1 cellular context compared by ENCODE assay signal in the genomic region with DNA sequence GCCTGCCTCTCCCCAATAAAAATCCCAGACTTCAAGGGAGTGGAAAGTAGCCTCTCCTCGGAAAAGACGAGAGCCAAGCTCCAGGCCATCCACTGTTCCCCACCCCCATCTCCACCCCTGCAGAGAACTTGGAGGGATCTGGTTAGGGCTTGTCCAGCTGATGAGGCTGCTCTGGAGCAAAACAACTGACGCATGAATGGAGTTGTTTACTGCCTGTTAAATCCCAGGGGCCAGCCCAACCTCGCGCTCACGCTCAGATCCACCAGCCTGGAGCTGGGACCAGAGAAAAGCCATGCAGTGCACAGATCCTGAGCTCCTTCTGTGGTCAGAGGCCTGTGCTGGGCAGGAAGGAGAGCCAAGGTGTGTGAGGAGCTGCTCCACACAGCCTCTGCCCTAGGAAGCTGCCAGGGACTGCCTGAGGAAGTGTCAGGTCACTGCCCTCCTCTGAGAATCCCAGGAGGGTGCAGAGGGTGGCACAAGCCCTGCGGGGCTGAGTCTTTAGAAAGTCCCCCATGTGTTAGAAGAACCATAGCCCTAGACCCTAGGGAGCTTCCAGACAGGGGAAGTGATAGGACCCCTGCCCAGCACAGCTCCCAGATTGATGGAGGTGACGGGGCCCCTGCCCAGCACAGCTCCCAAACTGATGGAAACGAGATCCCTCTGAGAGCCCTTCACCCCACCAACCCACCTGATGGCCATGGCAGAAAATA.
TF ChIP-seq lines count a peak whose summit lies in the region.

No MANE protein-coding gene starts in this region.

TF ChIP-seq in HEK293, 187 proteins besides CTCF, POLR2A, EP300 and RAD21 (continued from another document):
- TF ChIP-seq, protein P1, sequence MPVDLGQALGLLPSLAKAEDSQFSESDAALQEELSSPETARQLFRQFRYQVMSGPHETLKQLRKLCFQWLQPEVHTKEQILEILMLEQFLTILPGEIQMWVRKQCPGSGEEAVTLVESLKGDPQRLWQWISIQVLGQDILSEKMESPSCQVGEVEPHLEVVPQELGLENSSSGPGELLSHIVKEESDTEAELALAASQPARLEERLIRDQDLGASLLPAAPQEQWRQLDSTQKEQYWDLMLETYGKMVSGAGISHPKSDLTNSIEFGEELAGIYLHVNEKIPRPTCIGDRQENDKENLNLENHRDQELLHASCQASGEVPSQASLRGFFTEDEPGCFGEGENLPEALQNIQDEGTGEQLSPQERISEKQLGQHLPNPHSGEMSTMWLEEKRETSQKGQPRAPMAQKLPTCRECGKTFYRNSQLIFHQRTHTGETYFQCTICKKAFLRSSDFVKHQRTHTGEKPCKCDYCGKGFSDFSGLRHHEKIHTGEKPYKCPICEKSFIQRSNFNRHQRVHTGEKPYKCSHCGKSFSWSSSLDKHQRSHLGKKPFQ (tag by site-specific recombination; IDR thresholded peaks at IDR 0.05) = no peak
- TF ChIP-seq ZNF214 (tag by site-specific recombination; IDR thresholded peaks at IDR 0.05; ENCODE audit: borderline replicate concordance) (no peak), ZIC2 (tag by site-specific recombination; IDR thresholded peaks at IDR 0.05) (peak; percentile 80), ZFP69B (tag by site-specific recombination; IDR thresholded peaks at IDR 0.05) (no peak), SALL2 (tag by site-specific recombination; IDR thresholded peaks at IDR 0.05; ENCODE audit: borderline replicate concordance) (no peak), ZNF169 (tag by site-specific recombination; IDR thresholded peaks at IDR 0.05) (no peak), WT1 (tag by site-specific recombination; IDR thresholded peaks at IDR 0.05) (peak; percentile 58), EGR2 (tag by site-specific recombination; IDR thresholded peaks at IDR 0.05; ENCODE audit: low read depth) (no peak), ZNF677 (tag by site-specific recombination; IDR thresholded peaks at IDR 0.05) (no peak), ZNF155 (tag by site-specific recombination; IDR thresholded peaks at IDR 0.05) (no peak)
- TF ChIP-seq, protein P2, sequence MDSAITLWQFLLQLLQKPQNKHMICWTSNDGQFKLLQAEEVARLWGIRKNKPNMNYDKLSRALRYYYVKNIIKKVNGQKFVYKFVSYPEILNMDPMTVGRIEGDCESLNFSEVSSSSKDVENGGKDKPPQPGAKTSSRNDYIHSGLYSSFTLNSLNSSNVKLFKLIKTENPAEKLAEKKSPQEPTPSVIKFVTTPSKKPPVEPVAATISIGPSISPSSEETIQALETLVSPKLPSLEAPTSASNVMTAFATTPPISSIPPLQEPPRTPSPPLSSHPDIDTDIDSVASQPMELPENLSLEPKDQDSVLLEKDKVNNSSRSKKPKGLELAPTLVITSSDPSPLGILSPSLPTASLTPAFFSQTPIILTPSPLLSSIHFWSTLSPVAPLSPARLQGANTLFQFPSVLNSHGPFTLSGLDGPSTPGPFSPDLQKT (IDR thresholded peaks at IDR 0.05; ENCODE audit: borderline replicate concordance, low read depth, low read length) = no peak
- TF ChIP-seq, protein P3, sequence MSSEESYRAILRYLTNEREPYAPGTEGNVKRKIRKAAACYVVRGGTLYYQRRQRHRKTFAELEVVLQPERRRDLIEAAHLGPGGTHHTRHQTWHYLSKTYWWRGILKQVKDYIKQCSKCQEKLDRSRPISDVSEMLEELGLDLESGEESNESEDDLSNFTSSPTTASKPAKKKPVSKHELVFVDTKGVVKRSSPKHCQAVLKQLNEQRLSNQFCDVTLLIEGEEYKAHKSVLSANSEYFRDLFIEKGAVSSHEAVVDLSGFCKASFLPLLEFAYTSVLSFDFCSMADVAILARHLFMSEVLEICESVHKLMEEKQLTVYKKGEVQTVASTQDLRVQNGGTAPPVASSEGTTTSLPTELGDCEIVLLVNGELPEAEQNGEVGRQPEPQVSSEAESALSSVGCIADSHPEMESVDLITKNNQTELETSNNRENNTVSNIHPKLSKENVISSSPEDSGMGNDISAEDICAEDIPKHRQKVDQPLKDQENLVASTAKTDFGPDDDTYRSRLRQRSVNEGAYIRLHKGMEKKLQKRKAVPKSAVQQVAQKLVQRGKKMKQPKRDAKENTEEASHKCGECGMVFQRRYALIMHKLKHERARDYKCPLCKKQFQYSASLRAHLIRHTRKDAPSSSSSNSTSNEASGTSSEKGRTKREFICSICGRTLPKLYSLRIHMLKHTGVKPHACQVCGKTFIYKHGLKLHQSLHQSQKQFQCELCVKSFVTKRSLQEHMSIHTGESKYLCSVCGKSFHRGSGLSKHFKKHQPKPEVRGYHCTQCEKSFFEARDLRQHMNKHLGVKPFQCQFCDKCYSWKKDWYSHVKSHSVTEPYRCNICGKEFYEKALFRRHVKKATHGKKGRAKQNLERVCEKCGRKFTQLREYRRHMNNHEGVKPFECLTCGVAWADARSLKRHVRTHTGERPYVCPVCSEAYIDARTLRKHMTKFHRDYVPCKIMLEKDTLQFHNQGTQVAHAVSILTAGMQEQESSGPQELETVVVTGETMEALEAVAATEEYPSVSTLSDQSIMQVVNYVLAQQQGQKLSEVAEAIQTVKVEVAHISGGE (tag by site-specific recombination; conservative IDR thresholded peaks at IDR 0.05; ENCODE audit: low read depth) = no peak
- TF ChIP-seq, protein P4, sequence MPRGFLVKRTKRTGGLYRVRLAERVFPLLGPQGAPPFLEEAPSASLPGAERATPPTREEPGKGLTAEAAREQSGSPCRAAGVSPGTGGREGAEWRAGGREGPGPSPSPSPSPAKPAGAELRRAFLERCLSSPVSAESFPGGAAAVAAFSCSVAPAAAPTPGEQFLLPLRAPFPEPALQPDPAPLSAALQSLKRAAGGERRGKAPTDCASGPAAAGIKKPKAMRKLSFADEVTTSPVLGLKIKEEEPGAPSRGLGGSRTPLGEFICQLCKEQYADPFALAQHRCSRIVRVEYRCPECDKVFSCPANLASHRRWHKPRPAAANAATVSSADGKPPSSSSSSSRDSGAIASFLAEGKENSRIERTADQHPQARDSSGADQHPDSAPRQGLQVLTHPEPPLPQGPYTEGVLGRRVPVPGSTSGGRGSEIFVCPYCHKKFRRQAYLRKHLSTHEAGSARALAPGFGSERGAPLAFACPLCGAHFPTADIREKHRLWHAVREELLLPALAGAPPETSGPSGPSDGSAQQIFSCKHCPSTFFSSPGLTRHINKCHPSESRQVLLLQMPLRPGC (tag by site-specific recombination; IDR thresholded peaks at IDR 0.05) = peak; percentile 50; the same call in 1 of the 2 replicates
- TF ChIP-seq, protein P5, sequence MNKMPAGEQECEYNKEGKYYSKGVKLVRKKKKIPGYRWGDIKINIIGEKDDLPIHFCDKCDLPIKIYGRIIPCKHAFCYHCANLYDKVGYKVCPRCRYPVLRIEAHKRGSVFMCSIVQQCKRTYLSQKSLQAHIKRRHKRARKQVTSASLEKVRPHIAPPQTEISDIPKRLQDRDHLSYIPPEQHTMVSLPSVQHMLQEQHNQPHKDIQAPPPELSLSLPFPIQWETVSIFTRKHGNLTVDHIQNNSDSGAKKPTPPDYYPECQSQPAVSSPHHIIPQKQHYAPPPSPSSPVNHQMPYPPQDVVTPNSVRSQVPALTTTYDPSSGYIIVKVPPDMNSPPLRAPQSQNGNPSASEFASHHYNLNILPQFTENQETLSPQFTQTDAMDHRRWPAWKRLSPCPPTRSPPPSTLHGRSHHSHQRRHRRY (tag by site-specific recombination; IDR thresholded peaks at IDR 0.05) = no peak
- TF ChIP-seq, protein P6, sequence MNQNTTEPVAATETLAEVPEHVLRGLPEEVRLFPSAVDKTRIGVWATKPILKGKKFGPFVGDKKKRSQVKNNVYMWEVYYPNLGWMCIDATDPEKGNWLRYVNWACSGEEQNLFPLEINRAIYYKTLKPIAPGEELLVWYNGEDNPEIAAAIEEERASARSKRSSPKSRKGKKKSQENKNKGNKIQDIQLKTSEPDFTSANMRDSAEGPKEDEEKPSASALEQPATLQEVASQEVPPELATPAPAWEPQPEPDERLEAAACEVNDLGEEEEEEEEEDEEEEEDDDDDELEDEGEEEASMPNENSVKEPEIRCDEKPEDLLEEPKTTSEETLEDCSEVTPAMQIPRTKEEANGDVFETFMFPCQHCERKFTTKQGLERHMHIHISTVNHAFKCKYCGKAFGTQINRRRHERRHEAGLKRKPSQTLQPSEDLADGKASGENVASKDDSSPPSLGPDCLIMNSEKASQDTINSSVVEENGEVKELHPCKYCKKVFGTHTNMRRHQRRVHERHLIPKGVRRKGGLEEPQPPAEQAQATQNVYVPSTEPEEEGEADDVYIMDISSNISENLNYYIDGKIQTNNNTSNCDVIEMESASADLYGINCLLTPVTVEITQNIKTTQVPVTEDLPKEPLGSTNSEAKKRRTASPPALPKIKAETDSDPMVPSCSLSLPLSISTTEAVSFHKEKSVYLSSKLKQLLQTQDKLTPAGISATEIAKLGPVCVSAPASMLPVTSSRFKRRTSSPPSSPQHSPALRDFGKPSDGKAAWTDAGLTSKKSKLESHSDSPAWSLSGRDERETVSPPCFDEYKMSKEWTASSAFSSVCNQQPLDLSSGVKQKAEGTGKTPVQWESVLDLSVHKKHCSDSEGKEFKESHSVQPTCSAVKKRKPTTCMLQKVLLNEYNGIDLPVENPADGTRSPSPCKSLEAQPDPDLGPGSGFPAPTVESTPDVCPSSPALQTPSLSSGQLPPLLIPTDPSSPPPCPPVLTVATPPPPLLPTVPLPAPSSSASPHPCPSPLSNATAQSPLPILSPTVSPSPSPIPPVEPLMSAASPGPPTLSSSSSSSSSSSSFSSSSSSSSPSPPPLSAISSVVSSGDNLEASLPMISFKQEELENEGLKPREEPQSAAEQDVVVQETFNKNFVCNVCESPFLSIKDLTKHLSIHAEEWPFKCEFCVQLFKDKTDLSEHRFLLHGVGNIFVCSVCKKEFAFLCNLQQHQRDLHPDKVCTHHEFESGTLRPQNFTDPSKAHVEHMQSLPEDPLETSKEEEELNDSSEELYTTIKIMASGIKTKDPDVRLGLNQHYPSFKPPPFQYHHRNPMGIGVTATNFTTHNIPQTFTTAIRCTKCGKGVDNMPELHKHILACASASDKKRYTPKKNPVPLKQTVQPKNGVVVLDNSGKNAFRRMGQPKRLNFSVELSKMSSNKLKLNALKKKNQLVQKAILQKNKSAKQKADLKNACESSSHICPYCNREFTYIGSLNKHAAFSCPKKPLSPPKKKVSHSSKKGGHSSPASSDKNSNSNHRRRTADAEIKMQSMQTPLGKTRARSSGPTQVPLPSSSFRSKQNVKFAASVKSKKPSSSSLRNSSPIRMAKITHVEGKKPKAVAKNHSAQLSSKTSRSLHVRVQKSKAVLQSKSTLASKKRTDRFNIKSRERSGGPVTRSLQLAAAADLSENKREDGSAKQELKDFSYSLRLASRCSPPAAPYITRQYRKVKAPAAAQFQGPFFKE (tag by site-specific recombination; IDR thresholded peaks at IDR 0.05; ENCODE audit: borderline replicate concordance) = no peak
- TF ChIP-seq, protein P7, sequence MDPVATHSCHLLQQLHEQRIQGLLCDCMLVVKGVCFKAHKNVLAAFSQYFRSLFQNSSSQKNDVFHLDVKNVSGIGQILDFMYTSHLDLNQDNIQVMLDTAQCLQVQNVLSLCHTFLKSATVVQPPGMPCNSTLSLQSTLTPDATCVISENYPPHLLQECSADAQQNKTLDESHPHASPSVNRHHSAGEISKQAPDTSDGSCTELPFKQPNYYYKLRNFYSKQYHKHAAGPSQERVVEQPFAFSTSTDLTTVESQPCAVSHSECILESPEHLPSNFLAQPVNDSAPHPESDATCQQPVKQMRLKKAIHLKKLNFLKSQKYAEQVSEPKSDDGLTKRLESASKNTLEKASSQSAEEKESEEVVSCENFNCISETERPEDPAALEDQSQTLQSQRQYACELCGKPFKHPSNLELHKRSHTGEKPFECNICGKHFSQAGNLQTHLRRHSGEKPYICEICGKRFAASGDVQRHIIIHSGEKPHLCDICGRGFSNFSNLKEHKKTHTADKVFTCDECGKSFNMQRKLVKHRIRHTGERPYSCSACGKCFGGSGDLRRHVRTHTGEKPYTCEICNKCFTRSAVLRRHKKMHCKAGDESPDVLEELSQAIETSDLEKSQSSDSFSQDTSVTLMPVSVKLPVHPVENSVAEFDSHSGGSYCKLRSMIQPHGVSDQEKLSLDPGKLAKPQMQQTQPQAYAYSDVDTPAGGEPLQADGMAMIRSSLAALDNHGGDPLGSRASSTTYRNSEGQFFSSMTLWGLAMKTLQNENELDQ (tag by site-specific recombination; IDR thresholded peaks at IDR 0.05; ENCODE audit: low read depth) = no peak
